Comparison of ENCODE assay signal across 8 cellular contexts in the genomic region with DNA sequence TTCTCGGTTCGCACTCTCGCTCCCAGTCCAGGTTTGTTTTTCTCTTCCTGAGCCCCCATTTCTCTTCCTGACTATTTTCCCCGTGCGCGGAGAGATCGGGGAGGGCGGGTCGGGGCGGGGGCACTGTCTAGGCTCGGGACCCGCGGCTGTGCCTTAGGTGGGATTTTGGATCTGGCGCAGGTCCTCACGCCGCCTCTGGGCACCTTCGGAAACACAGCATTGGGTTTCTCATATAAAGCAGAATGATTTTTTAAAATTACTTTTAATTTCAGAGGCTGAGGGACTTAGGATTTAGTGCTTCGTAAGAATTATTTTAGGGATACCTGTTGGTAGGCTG. TPM values are rescaled to one million over a fixed set of nuclear protein-coding genes. Genes with fewer than 3 reads are reported as not detected.
DNase-seq lines count a peak whose midpoint lies in the region; ATAC-seq and TF ChIP-seq lines count a peak whose summit lies in the region.

No MANE protein-coding gene starts in this region.

- peak overlapping the region; percentile 77 for H3K27ac ChIP-seq in suprapubic skin

- H3K36me3 ChIP-seq in ES-I3 (ENCODE audit: insufficient read depth, low read length) (no peaks in the 10 kb centered on the region), mucosa of descending colon (ENCODE audit: low read depth) (no peaks in the 10 kb centered on the region), suprapubic skin (no peaks in the 10 kb centered on the region)

- intact Hi-C loops in mucosa of descending colon (cut with DNase I, micrococcal nuclease): no loop called here

- H3K4me3 ChIP-seq in mucosa of descending colon: peak overlapping the region; percentile 21
- H3K4me3 ChIP-seq in suprapubic skin: peak overlapping the region; percentile 90

- TF ChIP-seq POLR2A in suprapubic skin (IDR thresholded peaks at IDR 0.05): no peak

- no peak for TF ChIP-seq CTCF in mucosa of descending colon (IDR thresholded peaks at IDR 0.05)
- peak in 1 of 2 donors; percentile 26 for TF ChIP-seq CTCF in suprapubic skin (IDR thresholded peaks at IDR 0.05)

- no peak for TF ChIP-seq EP300 in suprapubic skin (IDR thresholded peaks at IDR 0.05)

- ATAC-seq in HG03159 (IDR thresholded peaks at IDR 0.05; ENCODE audit: unreplicated experiment) (peak; percentile 31), mucosa of descending colon (peak; percentile 38), GM21360 (IDR thresholded peaks at IDR 0.05; ENCODE audit: unreplicated experiment) (no peak), GM21786 (IDR thresholded peaks at IDR 0.05; ENCODE audit: unreplicated experiment) (no peak)

- DNase-seq in UCSD-AML1 (lab: John Stamatoyannopoulos, UW; ENCODE audit: unreplicated experiment) (peak; percentile 59), dermis blood vessel endothelial cell (peak; percentile 62), mucosa of descending colon (peak; percentile 33 to 58 (median 44)), suprapubic skin (ENCODE audit: low spot score in 2 of 2) (no peak)

- no peaks in the 10 kb centered on the region for H3K27me3 ChIP-seq in suprapubic skin

- H3K9ac ChIP-seq in ES-I3 (ENCODE audit: low read depth, low read length): peak overlapping the region; percentile 86

- WGBS in suprapubic skin: 3% methylated on average over 18 of the region's 18 CpGs

- H3K9me3 ChIP-seq in ES-I3 (ENCODE audit: control insufficient read depth, insufficient read depth, low read length): no peaks in the 10 kb centered on the region
- no peaks in the 10 kb centered on the region for H3K9me3 ChIP-seq in mucosa of descending colon
- no peaks in the 10 kb centered on the region for H3K9me3 ChIP-seq in suprapubic skin

- H3K4me1 ChIP-seq in ES-I3 (ENCODE audit: insufficient read depth, low read length): no peaks in the 10 kb centered on the region
- peaks cover 7% of the 10 kb centered on the region for H3K4me1 ChIP-seq in mucosa of descending colon (ENCODE audit: low read depth)
- peaks cover 23% of the 10 kb centered on the region for H3K4me1 ChIP-seq in suprapubic skin

RNA-seq across cellular contexts. Expression of gene STX11, which starts 0.3 kb away (rescaled TPM):
- total RNA-seq in dermis blood vessel endothelial cell (16.7 and 17.2 TPM in 2 replicates), mucosa of descending colon (1 to 10 TPM in 2 of 3 donors, under 1 TPM in 1; 0.84 to 2.7 (median 2.5) TPM), suprapubic skin (10 to 100 TPM; 12.4 to 28.2 (median 17.3) TPM)

RNA-seq across cellular contexts. Expression of gene SF3B5, which starts 55.3 kb away (rescaled TPM):
- 69.7 and 124 TPM in 2 replicates for total RNA-seq in dermis blood vessel endothelial cell
- 100 to 1,000 TPM; 104 to 172 (median 140) TPM for total RNA-seq in mucosa of descending colon
- 100 to 1,000 TPM; 111 to 218 (median 173) TPM for total RNA-seq in suprapubic skin

Comparison
In these comparisons a context has a peak if more than half of its experiments do, and no peak if none do; other contexts are left out.
1. ATAC-seq: peak in HG03159 (single experiment) and mucosa of descending colon (single experiment); none in GM21360 (single experiment) and GM21786 (single experiment).
2. DNase-seq: peak in UCSD-AML1 (single experiment), dermis blood vessel endothelial cell (single experiment) and mucosa of descending colon (3 of 3); none in suprapubic skin (0 of 2).